In the genomic region with DNA sequence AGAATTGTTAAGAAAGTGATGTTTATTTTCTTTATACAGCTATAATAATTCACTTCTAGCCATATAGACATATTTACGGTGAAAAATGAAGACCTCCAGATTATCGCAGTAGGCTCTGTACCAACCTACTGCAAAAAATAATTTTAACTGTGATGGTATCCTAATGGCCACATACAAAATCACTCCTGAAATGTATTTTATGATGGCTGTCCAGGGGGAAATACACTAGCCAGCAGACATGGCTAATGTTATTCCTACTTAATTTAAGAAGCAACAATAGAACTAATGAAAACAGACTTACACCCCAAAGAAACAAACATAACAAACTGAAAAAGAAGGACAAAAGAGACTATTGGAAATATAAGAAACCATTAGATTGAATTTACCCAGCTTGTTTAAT, we compare ENCODE assay signal across 1 cellular context.
TF ChIP-seq lines count a peak whose summit lies in the region.

No MANE protein-coding gene starts in this region.

TF ChIP-seq in GM23338, 12 proteins besides CTCF, POLR2A, EP300 and RAD21 (continued from another document):
- TF ChIP-seq, protein P1, sequence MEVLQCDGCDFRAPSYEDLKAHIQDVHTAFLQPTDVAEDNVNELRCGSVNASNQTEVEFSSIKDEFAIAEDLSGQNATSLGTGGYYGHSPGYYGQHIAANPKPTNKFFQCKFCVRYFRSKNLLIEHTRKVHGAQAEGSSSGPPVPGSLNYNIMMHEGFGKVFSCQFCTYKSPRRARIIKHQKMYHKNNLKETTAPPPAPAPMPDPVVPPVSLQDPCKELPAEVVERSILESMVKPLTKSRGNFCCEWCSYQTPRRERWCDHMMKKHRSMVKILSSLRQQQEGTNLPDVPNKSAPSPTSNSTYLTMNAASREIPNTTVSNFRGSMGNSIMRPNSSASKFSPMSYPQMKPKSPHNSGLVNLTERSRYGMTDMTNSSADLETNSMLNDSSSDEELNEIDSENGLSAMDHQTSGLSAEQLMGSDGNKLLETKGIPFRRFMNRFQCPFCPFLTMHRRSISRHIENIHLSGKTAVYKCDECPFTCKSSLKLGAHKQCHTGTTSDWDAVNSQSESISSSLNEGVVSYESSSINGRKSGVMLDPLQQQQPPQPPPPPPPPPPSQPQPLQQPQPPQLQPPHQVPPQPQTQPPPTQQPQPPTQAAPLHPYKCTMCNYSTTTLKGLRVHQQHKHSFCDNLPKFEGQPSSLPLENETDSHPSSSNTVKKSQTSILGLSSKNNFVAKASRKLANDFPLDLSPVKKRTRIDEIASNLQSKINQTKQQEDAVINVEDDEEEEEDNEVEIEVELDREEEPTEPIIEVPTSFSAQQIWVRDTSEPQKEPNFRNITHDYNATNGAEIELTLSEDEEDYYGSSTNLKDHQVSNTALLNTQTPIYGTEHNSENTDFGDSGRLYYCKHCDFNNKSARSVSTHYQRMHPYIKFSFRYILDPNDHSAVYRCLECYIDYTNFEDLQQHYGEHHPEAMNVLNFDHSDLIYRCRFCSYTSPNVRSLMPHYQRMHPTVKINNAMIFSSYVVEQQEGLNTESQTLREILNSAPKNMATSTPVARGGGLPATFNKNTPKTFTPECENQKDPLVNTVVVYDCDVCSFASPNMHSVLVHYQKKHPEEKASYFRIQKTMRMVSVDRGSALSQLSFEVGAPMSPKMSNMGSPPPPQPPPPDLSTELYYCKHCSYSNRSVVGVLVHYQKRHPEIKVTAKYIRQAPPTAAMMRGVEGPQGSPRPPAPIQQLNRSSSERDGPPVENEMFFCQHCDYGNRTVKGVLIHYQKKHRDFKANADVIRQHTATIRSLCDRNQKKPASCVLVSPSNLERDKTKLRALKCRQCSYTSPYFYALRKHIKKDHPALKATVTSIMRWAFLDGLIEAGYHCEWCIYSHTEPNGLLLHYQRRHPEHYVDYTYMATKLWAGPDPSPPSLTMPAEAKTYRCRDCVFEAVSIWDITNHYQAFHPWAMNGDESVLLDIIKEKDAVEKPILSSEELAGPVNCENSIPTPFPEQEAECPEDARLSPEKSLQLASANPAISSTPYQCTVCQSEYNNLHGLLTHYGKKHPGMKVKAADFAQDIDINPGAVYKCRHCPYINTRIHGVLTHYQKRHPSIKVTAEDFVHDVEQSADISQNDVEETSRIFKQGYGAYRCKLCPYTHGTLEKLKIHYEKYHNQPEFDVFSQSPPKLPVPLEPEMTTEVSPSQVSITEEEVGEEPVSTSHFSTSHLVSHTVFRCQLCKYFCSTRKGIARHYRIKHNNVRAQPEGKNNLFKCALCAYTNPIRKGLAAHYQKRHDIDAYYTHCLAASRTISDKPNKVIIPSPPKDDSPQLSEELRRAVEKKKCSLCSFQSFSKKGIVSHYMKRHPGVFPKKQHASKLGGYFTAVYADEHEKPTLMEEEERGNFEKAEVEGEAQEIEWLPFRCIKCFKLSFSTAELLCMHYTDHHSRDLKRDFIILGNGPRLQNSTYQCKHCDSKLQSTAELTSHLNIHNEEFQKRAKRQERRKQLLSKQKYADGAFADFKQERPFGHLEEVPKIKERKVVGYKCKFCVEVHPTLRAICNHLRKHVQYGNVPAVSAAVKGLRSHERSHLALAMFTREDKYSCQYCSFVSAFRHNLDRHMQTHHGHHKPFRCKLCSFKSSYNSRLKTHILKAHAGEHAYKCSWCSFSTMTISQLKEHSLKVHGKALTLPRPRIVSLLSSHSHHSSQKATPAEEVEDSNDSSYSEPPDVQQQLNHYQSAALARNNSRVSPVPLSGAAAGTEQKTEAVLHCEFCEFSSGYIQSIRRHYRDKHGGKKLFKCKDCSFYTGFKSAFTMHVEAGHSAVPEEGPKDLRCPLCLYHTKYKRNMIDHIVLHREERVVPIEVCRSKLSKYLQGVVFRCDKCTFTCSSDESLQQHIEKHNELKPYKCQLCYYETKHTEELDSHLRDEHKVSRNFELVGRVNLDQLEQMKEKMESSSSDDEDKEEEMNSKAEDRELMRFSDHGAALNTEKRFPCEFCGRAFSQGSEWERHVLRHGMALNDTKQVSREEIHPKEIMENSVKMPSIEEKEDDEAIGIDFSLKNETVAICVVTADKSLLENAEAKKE (CRISPR knock-in tag; IDR thresholded peaks at IDR 0.05), result no peak
- TF ChIP-seq ZNF114 (CRISPR knock-in tag; IDR thresholded peaks at IDR 0.05), result no peak
